ENCODE assay signal across 8 cellular contexts in the genomic region with DNA sequence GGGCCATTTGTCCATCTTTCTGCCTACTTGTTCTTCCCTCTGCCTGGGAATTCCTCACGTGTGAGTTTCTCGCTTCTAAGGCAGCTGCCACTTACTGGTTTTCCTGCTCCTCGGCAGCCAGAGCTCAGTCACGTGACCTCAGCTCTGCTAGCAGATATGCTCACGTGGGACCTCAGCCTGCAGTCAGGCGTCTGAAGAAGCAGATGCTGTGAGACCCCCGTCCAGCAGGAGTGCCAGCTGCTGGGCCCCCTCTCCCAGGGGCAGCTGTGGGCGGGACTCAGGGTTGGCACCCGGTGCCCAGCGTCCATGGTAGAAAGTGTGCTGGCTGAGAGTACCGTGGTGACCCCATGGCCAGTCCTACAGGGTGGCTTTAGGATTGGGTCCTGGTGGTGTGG.
DNase-seq lines count a peak whose midpoint lies in the region; ATAC-seq and TF ChIP-seq lines count a peak whose summit lies in the region.

No MANE protein-coding gene starts in this region.

- no peak overlapping the region for H3K9ac ChIP-seq in rectal smooth muscle tissue (ENCODE audit: low read length)

- no peaks in the 10 kb centered on the region for H3K36me3 ChIP-seq in rectal smooth muscle tissue (ENCODE audit: control insufficient read depth, insufficient read depth, low read length)

- H3K27ac ChIP-seq in rectal smooth muscle tissue (ENCODE audit: low read depth, low read length) = no peak overlapping the region

- H3K4me1 ChIP-seq in rectal smooth muscle tissue (ENCODE audit: control insufficient read depth, insufficient read depth, low read length) = peaks cover 14% of the 10 kb centered on the region

- no peaks in the 10 kb centered on the region for H3K27me3 ChIP-seq in rectal smooth muscle tissue (ENCODE audit: control insufficient read depth, insufficient read depth, low read length)

- no peak for ATAC-seq in HG02970 (IDR thresholded peaks at IDR 0.05; ENCODE audit: low FRiP score, unreplicated experiment)

- TF ChIP-seq CTCF in endothelial cell (IDR thresholded peaks at IDR 0.05; ENCODE audit: unreplicated experiment) = no peak

- peak overlapping the region; percentile 14 for H3K4me3 ChIP-seq in rectal smooth muscle tissue (ENCODE audit: low read length)

- DNase-seq in ELR (ENCODE audit: low read depth) (peak; percentile 44), foreskin melanocyte (peak; percentile 64), endothelial cell (ENCODE audit: low spot score) (no peak), kidney glomerular epithelial cell (lab: John Stamatoyannopoulos, UW) (no peak)
- peak; percentile 55 for DNase-seq in activated CD8-positive, alpha-beta memory T cell treated with anti-CD3 and anti-CD28 coated beads, Interleukin-2, amount 50 U/mL, for 4 hours

- H3K4me1 Mint-ChIP-seq in endothelial cell (ENCODE audit: unreplicated experiment) = peaks cover 24% of the 10 kb centered on the region

- no peaks in the 10 kb centered on the region for H3K9me3 Mint-ChIP-seq in endothelial cell (ENCODE audit: unreplicated experiment)

- no peak for TF ChIP-seq RAD21 in Ishikawa (IDR thresholded peaks at IDR 0.05; ENCODE audit: low read depth)

- H3K27ac Mint-ChIP-seq in endothelial cell (ENCODE audit: unreplicated experiment) = no peak overlapping the region

- no peaks in the 10 kb centered on the region for H3K36me3 Mint-ChIP-seq in endothelial cell (ENCODE audit: low read depth, unreplicated experiment)

- H3K4me3 Mint-ChIP-seq in endothelial cell (ENCODE audit: unreplicated experiment) = no peak overlapping the region

- peaks cover 16% of the 10 kb centered on the region for H3K27me3 Mint-ChIP-seq in endothelial cell (ENCODE audit: unreplicated experiment)

- TF ChIP-seq EP300 in Ishikawa (IDR thresholded peaks at IDR 0.05; ENCODE audit: borderline replicate concordance) = no peak

TF ChIP-seq in Ishikawa, 13 proteins besides CTCF, POLR2A, EP300 and RAD21:
- TF ChIP-seq, protein P1, sequence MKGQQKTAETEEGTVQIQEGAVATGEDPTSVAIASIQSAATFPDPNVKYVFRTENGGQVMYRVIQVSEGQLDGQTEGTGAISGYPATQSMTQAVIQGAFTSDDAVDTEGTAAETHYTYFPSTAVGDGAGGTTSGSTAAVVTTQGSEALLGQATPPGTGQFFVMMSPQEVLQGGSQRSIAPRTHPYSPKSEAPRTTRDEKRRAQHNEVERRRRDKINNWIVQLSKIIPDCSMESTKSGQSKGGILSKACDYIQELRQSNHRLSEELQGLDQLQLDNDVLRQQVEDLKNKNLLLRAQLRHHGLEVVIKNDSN (IDR thresholded peaks at IDR 0.05) = peak; percentile 70
- TF ChIP-seq, protein P2, sequence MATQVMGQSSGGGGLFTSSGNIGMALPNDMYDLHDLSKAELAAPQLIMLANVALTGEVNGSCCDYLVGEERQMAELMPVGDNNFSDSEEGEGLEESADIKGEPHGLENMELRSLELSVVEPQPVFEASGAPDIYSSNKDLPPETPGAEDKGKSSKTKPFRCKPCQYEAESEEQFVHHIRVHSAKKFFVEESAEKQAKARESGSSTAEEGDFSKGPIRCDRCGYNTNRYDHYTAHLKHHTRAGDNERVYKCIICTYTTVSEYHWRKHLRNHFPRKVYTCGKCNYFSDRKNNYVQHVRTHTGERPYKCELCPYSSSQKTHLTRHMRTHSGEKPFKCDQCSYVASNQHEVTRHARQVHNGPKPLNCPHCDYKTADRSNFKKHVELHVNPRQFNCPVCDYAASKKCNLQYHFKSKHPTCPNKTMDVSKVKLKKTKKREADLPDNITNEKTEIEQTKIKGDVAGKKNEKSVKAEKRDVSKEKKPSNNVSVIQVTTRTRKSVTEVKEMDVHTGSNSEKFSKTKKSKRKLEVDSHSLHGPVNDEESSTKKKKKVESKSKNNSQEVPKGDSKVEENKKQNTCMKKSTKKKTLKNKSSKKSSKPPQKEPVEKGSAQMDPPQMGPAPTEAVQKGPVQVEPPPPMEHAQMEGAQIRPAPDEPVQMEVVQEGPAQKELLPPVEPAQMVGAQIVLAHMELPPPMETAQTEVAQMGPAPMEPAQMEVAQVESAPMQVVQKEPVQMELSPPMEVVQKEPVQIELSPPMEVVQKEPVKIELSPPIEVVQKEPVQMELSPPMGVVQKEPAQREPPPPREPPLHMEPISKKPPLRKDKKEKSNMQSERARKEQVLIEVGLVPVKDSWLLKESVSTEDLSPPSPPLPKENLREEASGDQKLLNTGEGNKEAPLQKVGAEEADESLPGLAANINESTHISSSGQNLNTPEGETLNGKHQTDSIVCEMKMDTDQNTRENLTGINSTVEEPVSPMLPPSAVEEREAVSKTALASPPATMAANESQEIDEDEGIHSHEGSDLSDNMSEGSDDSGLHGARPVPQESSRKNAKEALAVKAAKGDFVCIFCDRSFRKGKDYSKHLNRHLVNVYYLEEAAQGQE (IDR thresholded peaks at IDR 0.05; ENCODE audit: low read depth) = no peak
- TF ChIP-seq CEBPB (IDR thresholded peaks at IDR 0.05) = no peak
- TF ChIP-seq YY1 (IDR thresholded peaks at IDR 0.05; ENCODE audit: low read depth) = no peak

Comparison
In these comparisons a context has a peak if more than half of its experiments do, and no peak if none do; other contexts are left out.
1. DNase-seq: peak in ELR (single experiment), activated CD8-positive, alpha-beta memory T cell treated with anti-CD3 and anti-CD28 coated beads, Interleukin-2, amount 50 U/mL, for 4 hours (single experiment) and foreskin melanocyte (single experiment); none in endothelial cell (single experiment) and kidney glomerular epithelial cell (single experiment).